8 cellular contexts compared by ENCODE assay signal in genomic region chr2:232236200-232236599, GRCh38.
DNase-seq lines count a peak whose midpoint lies in the region; ATAC-seq and TF ChIP-seq lines count a peak whose summit lies in the region.

No MANE protein-coding gene starts in this region.

- ATAC-seq in GM18907 (IDR thresholded peaks at IDR 0.05; ENCODE audit: unreplicated experiment) (peak; percentile 78), HG02571 (IDR thresholded peaks at IDR 0.05; ENCODE audit: unreplicated experiment) (peak; percentile 69)

- TF ChIP-seq EP300 in Ishikawa (IDR thresholded peaks at IDR 0.05; ENCODE audit: borderline replicate concordance), result no peak

- DNase-seq in mucosa of gallbladder (ENCODE audit: low spot score) (peak; percentile 15), medulla oblongata (ENCODE audit: extremely low spot score) (no peak), hippocampal formation (lab: John Stamatoyannopoulos, UW) (no peak), NCI-H1105 treated with DMSO at 0.1 percent for 48 hours (lab: John Stamatoyannopoulos, UW) (no peak), cardiac septum (ENCODE audit: low spot score) (no peak)

- intact Hi-C loops in cardiac septum (cut with DNase I), result no loop called here

- TF ChIP-seq RAD21 in Ishikawa (IDR thresholded peaks at IDR 0.05; ENCODE audit: low read depth), result no peak

TF ChIP-seq in Ishikawa, 13 proteins besides CTCF, POLR2A, EP300 and RAD21:
- TF ChIP-seq ZBTB7A (IDR thresholded peaks at IDR 0.05; ENCODE audit: low read depth), result no peak
- TF ChIP-seq EGR1 (IDR thresholded peaks at IDR 0.05), result no peak
- no peak for TF ChIP-seq USF1 (IDR thresholded peaks at IDR 0.05)
- no peak for TF ChIP-seq FOXM1 (IDR thresholded peaks at IDR 0.05; ENCODE audit: borderline replicate concordance, low read depth)
- no peak for TF ChIP-seq YY1 (IDR thresholded peaks at IDR 0.05; ENCODE audit: low read depth)
- no peak for TF ChIP-seq REST (IDR thresholded peaks at IDR 0.05; ENCODE audit: low read depth)
- TF ChIP-seq TAF1 (IDR thresholded peaks at IDR 0.05; ENCODE audit: low read depth), result no peak
- no peak for TF ChIP-seq CEBPB (IDR thresholded peaks at IDR 0.05)
- TF ChIP-seq TCF12 (IDR thresholded peaks at IDR 0.05; ENCODE audit: low read depth), result peak; percentile 32; the same call in 1 of the 2 replicates
- TF ChIP-seq TEAD4 (IDR thresholded peaks at IDR 0.05), result no peak
- peak; percentile 69 for TF ChIP-seq NFIC (IDR thresholded peaks at IDR 0.05)
- no peak for TF ChIP-seq MAX (IDR thresholded peaks at IDR 0.05)
- no peak for TF ChIP-seq CREB1 (IDR thresholded peaks at IDR 0.05; ENCODE audit: low read depth)
